In genomic region chr12:96250119-96250685, GRCh38 we compare ENCODE assay signal across 20 cellular contexts. TPM values are rescaled to one million over a fixed set of nuclear protein-coding genes. Genes with fewer than 3 reads are reported as not detected.
DNase-seq lines count a peak whose midpoint lies in the region; ATAC-seq, FAIRE-seq and TF ChIP-seq lines count a peak whose summit lies in the region.
"Had no signal": no experiment of that assay in that cellular context is flagged by ENCODE, and none has a peak within 500 bp of the region (broad histone marks: within the 10 kb centered on the region; RNA-seq: fewer than 3 reads in every experiment).

No MANE protein-coding gene starts in this region.

- no peak overlapping the region for H3K4me3 Mint-ChIP-seq in CD14-positive monocyte
- H3K4me3 Mint-ChIP-seq in CD4-positive, alpha-beta memory T cell: peak overlapping the region in 3 of 8 donors; percentile 7 to 33 (median 22)

- FAIRE-seq in GM19239 (lab: Jason Lieb, UNC): no peak
- FAIRE-seq: GM18507 had no signal

- H3K36me3 Mint-ChIP-seq in CD14-positive monocyte: peaks cover 79 to 80% of the 10 kb centered on the region in 2 donors
- peaks cover 49 to 80% of the 10 kb centered on the region in 2 donors for H3K36me3 Mint-ChIP-seq in CD4-positive, alpha-beta memory T cell

- peaks cover 30% of the 10 kb centered on the region for H3K36me3 ChIP-seq in CD4-positive, alpha-beta memory T cell (ENCODE audit: insufficient read depth, low read length)
- peaks cover 66% of the 10 kb centered on the region for H3K36me3 ChIP-seq in effector memory CD4-positive, alpha-beta T cell (ENCODE audit: control insufficient read depth, insufficient read depth, low read length)
- H3K36me3 ChIP-seq in rectal smooth muscle tissue (ENCODE audit: control insufficient read depth, insufficient read depth, low read length): peaks cover 10% of the 10 kb centered on the region

- peak overlapping the region; percentile 13 to 83 (median 36) for H3K27ac Mint-ChIP-seq in CD14-positive monocyte
- peak overlapping the region in 6 of 7 donors; percentile 86 to 94 (median 90) for H3K27ac Mint-ChIP-seq in CD4-positive, alpha-beta memory T cell

- DNase-seq in CD14-positive monocyte (ENCODE audit: low spot score): no peak
- no peak for DNase-seq in CD4-positive, alpha-beta memory T cell
- DNase-seq in effector memory CD4-positive, alpha-beta T cell: no peak
- no peak for DNase-seq in GM19239 (ENCODE audit: insufficient read length, low spot score)
- no peak for DNase-seq in stimulated activated CD4-positive, alpha-beta T cell treated with anti-CD3 and anti-CD28 coated beads, Interleukin-15, amount 100 ng/mL, for 24 hours
- DNase-seq: activated CD4-positive, alpha-beta T cell treated with anti-CD3 and anti-CD28 coated beads for 1 hour; anterior cingulate cortex; DMS53; head of caudate nucleus; islet precursor cell; midbrain; NCI-H1417; NCI-H2171 treated with DMSO at 0.1 percent for 48 hours; occipital lobe had no signal

- POLR2A ChIA-PET in CD4-positive, alpha-beta memory T cell (lab: Charles Lee; ENCODE audit: partially characterized antibody): no interaction called here

- no peaks in the 10 kb centered on the region for H3K27me3 ChIP-seq in CD4-positive, alpha-beta memory T cell (ENCODE audit: insufficient read depth, low read length)
- no peaks in the 10 kb centered on the region for H3K27me3 ChIP-seq in effector memory CD4-positive, alpha-beta T cell (replicated peaks; ENCODE audit: control insufficient read depth, insufficient read depth, low read length, poor library complexity, severe bottlenecking)
- no peaks in the 10 kb centered on the region for H3K27me3 ChIP-seq in rectal smooth muscle tissue (ENCODE audit: control insufficient read depth, insufficient read depth, low read length)
- H3K27me3 ChIP-seq: BE2C had no signal

- H3K9me3 ChIP-seq in CD4-positive, alpha-beta memory T cell (ENCODE audit: control insufficient read depth in 1 of 2, low read length in 2 of 2): no peaks in the 10 kb centered on the region
- no peaks in the 10 kb centered on the region for H3K9me3 ChIP-seq in effector memory CD4-positive, alpha-beta T cell (ENCODE audit: control insufficient read depth, low read length)
- H3K9me3 ChIP-seq: BE2C had no signal

- H3K27me3 Mint-ChIP-seq in CD14-positive monocyte (ENCODE audit: low read depth in 3 of 3): peaks cover 0 to 1% (median 0%) of the 10 kb centered on the region in 3 donors
- no peaks in the 10 kb centered on the region for H3K27me3 Mint-ChIP-seq in CD4-positive, alpha-beta memory T cell

- H3K4me1 ChIP-seq in CD4-positive, alpha-beta memory T cell (ENCODE audit: insufficient read depth, low read length): peaks cover 44% of the 10 kb centered on the region
- H3K4me1 ChIP-seq in effector memory CD4-positive, alpha-beta T cell (ENCODE audit: control insufficient read depth, insufficient read depth, low read length, poor library complexity, severe bottlenecking): peaks cover 11% of the 10 kb centered on the region
- peaks cover 11% of the 10 kb centered on the region for H3K4me1 ChIP-seq in rectal smooth muscle tissue (ENCODE audit: control insufficient read depth, insufficient read depth, low read length)

- H3K4me1 Mint-ChIP-seq in CD14-positive monocyte: peaks cover 14% of the 10 kb centered on the region
- H3K4me1 Mint-ChIP-seq in CD4-positive, alpha-beta memory T cell: peaks cover 42 to 70% (median 48%) of the 10 kb centered on the region in 4 donors

- H3K27ac ChIP-seq in CD4-positive, alpha-beta memory T cell (ENCODE audit: low read depth, low read length): peak overlapping the region; percentile 7
- H3K27ac ChIP-seq in effector memory CD4-positive, alpha-beta T cell (ENCODE audit: insufficient read depth, low read length, poor library complexity, severe bottlenecking): peak overlapping the region; percentile 14
- H3K27ac ChIP-seq in rectal smooth muscle tissue (ENCODE audit: low read depth, low read length): peak overlapping the region; percentile 74
- H3K27ac ChIP-seq: epithelial cell of prostate had no signal

- no peak overlapping the region for H3K9ac ChIP-seq in rectal smooth muscle tissue (ENCODE audit: low read length)

- CTCF ChIA-PET in CD4-positive, alpha-beta memory T cell (lab: Charles Lee; ENCODE audit: partially characterized antibody): interaction anchor here (0.6 to 2.1 kb wide), 2 partner anchors 11 to 35 kb away, joined by 4 to 6 read pairs; no protein-coding TSS in a partner anchor

- intact Hi-C loops in CD14-positive monocyte (cut with micrococcal nuclease): no loop called here
- intact Hi-C loops in CD4-positive, alpha-beta memory T cell (cut with micrococcal nuclease): no loop called here

- no peak overlapping the region for H3K4me3 ChIP-seq in CD4-positive, alpha-beta memory T cell (ENCODE audit: low read length in 2 of 2)
- H3K4me3 ChIP-seq in effector memory CD4-positive, alpha-beta T cell (ENCODE audit: insufficient read depth, low read depth, low read length, poor library complexity, severe bottlenecking): no peak overlapping the region
- no peak overlapping the region for H3K4me3 ChIP-seq in rectal smooth muscle tissue (ENCODE audit: low read length)
- H3K4me3 ChIP-seq: skin epidermis had no signal

- no peak for TF ChIP-seq CTCF in CD14-positive monocyte (IDR thresholded peaks at IDR 0.05)

- peaks cover 0 to 3% (median 0%) of the 10 kb centered on the region in 7 donors for H3K9me3 Mint-ChIP-seq in CD14-positive monocyte
- H3K9me3 Mint-ChIP-seq in CD4-positive, alpha-beta memory T cell: peaks cover 0 to 4% (median 0%) of the 10 kb centered on the region in 8 donors

- ATAC-seq in HG02840 (IDR thresholded peaks at IDR 0.05; ENCODE audit: low FRiP score, unreplicated experiment): no peak

RNA-seq across cellular contexts. Expression of gene ELK3, which starts 56.0 kb away (rescaled TPM):
- polyA plus RNA-seq in CD14-positive monocyte: 10 to 100 TPM; 12.1 to 14.6 TPM
- 10 to 100 TPM; 56.4 to 56.5 TPM for total RNA-seq in CD4-positive, alpha-beta memory T cell
- polyA plus RNA-seq in CD4-positive, alpha-beta memory T cell: 10 to 100 TPM; 20.8 to 56.5 TPM

Comparison
In these comparisons a context has a peak if more than half of its experiments do, and no peak if none do; other contexts are left out.
1. H3K27ac ChIP-seq: peak in every context shown above with its lines; median percentile 74 in rectal smooth muscle tissue; 14 in effector memory CD4-positive, alpha-beta T cell; 7 in CD4-positive, alpha-beta memory T cell.